34 cellular contexts compared by ENCODE assay signal in the genomic region with DNA sequence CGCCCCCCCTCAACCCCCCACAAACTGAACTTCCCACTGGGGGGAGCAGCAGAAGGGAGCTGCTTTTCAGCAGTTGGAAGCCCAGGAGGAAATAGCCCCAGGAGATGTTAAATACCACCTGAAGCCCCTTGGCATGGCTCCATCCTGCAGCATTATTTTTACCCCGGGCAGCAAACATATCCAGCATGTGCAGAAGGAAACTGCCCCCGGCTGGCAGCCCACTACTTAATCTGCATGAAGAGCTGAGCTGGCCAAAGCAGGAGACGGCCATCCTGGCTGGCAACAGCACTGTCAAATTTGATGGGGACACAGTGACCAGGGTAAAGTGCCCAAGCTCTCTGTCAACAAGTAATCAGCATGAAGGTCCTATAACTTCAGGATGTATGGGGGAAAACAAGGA. TPM values are rescaled to one million over a fixed set of nuclear protein-coding genes. Genes with fewer than 3 reads are reported as not detected.
"Had no signal": no experiment of that assay in that cellular context is flagged by ENCODE, and none has a peak within 500 bp of the region (broad histone marks: within the 10 kb centered on the region; RNA-seq: fewer than 3 reads in every experiment).

No MANE protein-coding gene starts in this region.

- H3K4me1 Mint-ChIP-seq: naive B cell had no signal

- H3K9me3 ChIP-seq: heart right ventricle, left lung, mucosa of descending colon, neutrophil, prostate gland, right atrium auricular region, suprapubic skin, transverse colon, upper lobe of right lung, uterus had no signal

- DNase-seq: dorsolateral prefrontal cortex; effector CD4-positive, alpha-beta T cell; foreskin melanocyte; glutamatergic neuron; heart right ventricle; hippocampal formation; left cardiac atrium; mesenchymal stem cell; mucosa of descending colon; naive B cell; stimulated activated CD4-positive, alpha-beta T cell treated with anti-CD3 and anti-CD28 coated beads, Interleukin-12 subunit alpha, Interleukin-12 subunit beta, amount 100 ng/mL, for 4 hours; stimulated activated CD4-positive, alpha-beta T cell treated with anti-CD3 and anti-CD28 coated beads, Interleukin-1b, Interleukin-23, amount 100 ng/mL, for 48 hours; stimulated activated CD4-positive, alpha-beta T cell treated with anti-CD3 and anti-CD28 coated beads, Interleukin-4, amount 100 ng/mL, for 1 hour; stimulated activated CD8-positive, alpha-beta memory T cell treated with anti-CD3 and anti-CD28 coated beads, Interleukin-4, amount 100 ng/mL, for 48 hours; stimulated activated naive CD4-positive, alpha-beta T cell; stimulated activated naive CD8-positive, alpha-beta T cell treated with anti-CD3 and anti-CD28 coated beads, Interleukin-15, amount 100 ng/mL, for 72 hours; transverse colon; upper lobe of right lung; uterus had no signal

- H3K4me3 ChIP-seq: dorsolateral prefrontal cortex, heart right ventricle, left lung, mucosa of descending colon, prostate gland, right atrium auricular region, smooth muscle cell, suprapubic skin, transverse colon, upper lobe of right lung, uterus had no signal

- H3K4me3 Mint-ChIP-seq: mesothelial cell of epicardium; naive B cell; natural killer cell treated with Interleukin-12 subunit alpha and Interleukin-12 subunit beta and Interleukin-15 and Interleukin-18, amount 100 ng/mL, for 72 hours; neural crest cell; stimulated activated naive CD8-positive, alpha-beta T cell treated with anti-CD3 and anti-CD28 coated beads, Interleukin-15, amount 100 ng/mL, for 72 hours had no signal

- ATAC-seq: esophagus mucosa; heart right ventricle; left cardiac atrium; mucosa of descending colon; natural killer cell treated with Interleukin-12 subunit alpha and Interleukin-12 subunit beta and Interleukin-15 and Interleukin-18, amount 100 ng/mL, for 72 hours; sciatic nerve; stimulated activated naive CD8-positive, alpha-beta T cell treated with anti-CD3 and anti-CD28 coated beads, Interleukin-15, amount 100 ng/mL, for 72 hours had no signal

- H3K27me3 ChIP-seq: dorsolateral prefrontal cortex, heart right ventricle, left lung, neutrophil, right atrium auricular region, suprapubic skin, transverse colon, upper lobe of right lung, uterus had no signal

- H3K36me3 Mint-ChIP-seq: naive B cell; natural killer cell treated with Interleukin-12 subunit alpha and Interleukin-12 subunit beta and Interleukin-15 and Interleukin-18, amount 100 ng/mL, for 72 hours had no signal

- H3K27me3 Mint-ChIP-seq: naive B cell; natural killer cell treated with Interleukin-12 subunit alpha and Interleukin-12 subunit beta and Interleukin-15 and Interleukin-18, amount 100 ng/mL, for 72 hours; stimulated activated naive CD8-positive, alpha-beta T cell treated with anti-CD3 and anti-CD28 coated beads, Interleukin-15, amount 100 ng/mL, for 72 hours had no signal

- H3K36me3 ChIP-seq: prostate gland, right atrium auricular region, suprapubic skin, transverse colon, uterus had no signal

- H3K27ac Mint-ChIP-seq: mesothelial cell of epicardium; natural killer cell treated with Interleukin-12 subunit alpha and Interleukin-12 subunit beta and Interleukin-15 and Interleukin-18, amount 100 ng/mL, for 72 hours had no signal

- H3K9me3 Mint-ChIP-seq: mesothelial cell of epicardium; naive B cell; natural killer cell treated with Interleukin-12 subunit alpha and Interleukin-12 subunit beta and Interleukin-15 and Interleukin-18, amount 100 ng/mL, for 72 hours; neural crest cell; stimulated activated naive CD8-positive, alpha-beta T cell treated with anti-CD3 and anti-CD28 coated beads, Interleukin-15, amount 100 ng/mL, for 72 hours had no signal

RNA-seq across cellular contexts. Expression of a gene that starts 50.9 kb away (rescaled TPM):
- total RNA-seq: esophagus mucosa; heart right ventricle; kidney epithelial cell; left cardiac atrium; left lung; lower leg skin; lung microvascular endothelial cell; mesothelial cell of epicardium; mucosa of descending colon; natural killer cell treated with Interleukin-12 subunit alpha and Interleukin-12 subunit beta and Interleukin-15 and Interleukin-18, amount 100 ng/mL, for 72 hours; neural crest cell; omental fat pad; right atrium auricular region; sciatic nerve; smooth muscle cell; transverse colon; upper lobe of right lung; uterus had no signal
